7 cellular contexts compared by ENCODE assay signal in the genomic region with DNA sequence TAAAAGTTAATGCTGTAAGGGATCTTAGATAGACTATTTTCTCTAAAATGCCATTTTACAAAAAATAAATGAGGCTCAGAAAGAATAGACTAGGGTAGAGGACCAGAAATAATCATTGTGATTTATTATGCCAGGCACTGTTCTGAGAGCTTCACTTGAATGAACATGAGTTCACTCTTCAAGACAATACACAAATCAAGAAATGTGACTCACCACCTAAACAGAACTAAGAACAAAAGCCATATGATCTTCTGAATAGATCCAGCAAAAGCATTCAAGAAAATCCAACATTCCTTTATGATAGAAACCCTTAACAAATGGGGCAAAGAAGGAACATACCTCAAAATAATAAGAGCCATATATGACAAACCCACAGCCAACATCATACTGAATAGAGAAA.
"Had no signal": no experiment of that assay in that cellular context is flagged by ENCODE, and none has a peak within 500 bp of the region (broad histone marks: within the 10 kb centered on the region; RNA-seq: fewer than 3 reads in every experiment).

No MANE protein-coding gene starts in this region.

- H3K27ac ChIP-seq: GM23248, HL-60 had no signal

- DNase-seq: GM23248, GOT3, H7, HCEC 1CT had no signal

- H3K4me3 Mint-ChIP-seq: IgD-negative memory B cell had no signal

- H3K4me3 ChIP-seq: GM23248 had no signal

- H3K36me3 Mint-ChIP-seq: IgD-negative memory B cell had no signal

- ATAC-seq: HepG2 had no signal

- H3K27me3 Mint-ChIP-seq: IgD-negative memory B cell had no signal

- H3K27ac Mint-ChIP-seq: IgD-negative memory B cell had no signal
